Comparison of ENCODE assay signal across 14 cellular contexts in the genomic region with DNA sequence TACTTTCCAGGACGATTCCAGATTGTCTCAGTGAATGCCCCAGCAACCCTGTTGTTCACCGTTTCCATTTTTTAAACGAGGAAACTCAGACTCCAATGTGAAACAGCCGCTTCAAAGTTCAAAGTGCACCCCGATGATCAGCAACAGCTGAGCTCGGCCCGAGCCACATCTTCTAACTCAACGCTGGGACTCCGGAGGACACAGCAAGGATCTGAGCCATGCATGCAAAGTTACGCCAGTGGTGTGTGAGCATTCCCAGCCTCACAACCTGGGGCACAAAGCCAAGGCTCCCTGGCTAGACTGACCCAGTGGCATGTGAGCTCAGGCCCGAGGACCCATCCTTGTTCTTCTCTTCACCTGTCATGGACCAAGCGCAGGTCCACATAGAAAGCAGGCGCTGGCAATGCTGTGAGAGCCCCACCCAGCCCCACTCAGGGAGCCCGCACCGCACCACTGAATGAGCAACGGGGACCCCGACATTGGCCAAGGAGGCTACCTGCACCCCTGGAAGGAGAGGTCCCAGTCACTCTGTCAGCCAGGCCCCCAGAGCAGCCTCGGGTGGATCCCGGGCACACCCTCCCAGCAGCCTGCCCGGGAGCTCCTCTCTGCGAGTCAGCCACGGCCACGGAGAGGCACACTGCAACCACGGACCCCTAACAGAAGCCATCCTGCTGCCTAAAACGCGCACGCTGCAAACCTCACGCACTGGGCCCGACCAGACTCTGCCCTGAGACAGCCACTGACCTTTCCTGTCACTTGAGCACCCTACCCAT.
"Had no signal": no experiment of that assay in that cellular context is flagged by ENCODE, and none has a peak within 500 bp of the region (broad histone marks: within the 10 kb centered on the region; RNA-seq: fewer than 3 reads in every experiment).

No MANE protein-coding gene starts in this region.

- H3K27ac Mint-ChIP-seq: activated naive CD4-positive, alpha-beta T cell treated with anti-CD3 and anti-CD28 coated beads, Interleukin-2, amount 50 U/mL, for 24 hours; activated T-helper 2 cell treated with anti-CD3 and anti-CD28 coated beads, Interferon-gamma antibody, Interleukin-2, Interleukin-4, amounts not matched to agents 10 μg/mL and 5 μg/mL and 100 μg/mL, durations not matched to agents 14 hours and 24 hours and 36 hours had no signal

- H3K36me3 Mint-ChIP-seq: activated naive CD4-positive, alpha-beta T cell treated with anti-CD3 and anti-CD28 coated beads, Interleukin-2, amount 50 U/mL, for 24 hours had no signal

- H3K36me3 ChIP-seq: ovary had no signal

- H3K4me2 ChIP-seq: smooth muscle cell had no signal

- H3K4me3 Mint-ChIP-seq: activated naive CD4-positive, alpha-beta T cell treated with anti-CD3 and anti-CD28 coated beads, Interleukin-2, amount 50 U/mL, for 24 hours; central memory CD8-positive, alpha-beta T cell; effector memory CD8-positive, alpha-beta T cell; nephron had no signal

- H3K4me3 ChIP-seq: body of pancreas, ovary, smooth muscle cell, tibial nerve had no signal

- H3K4me1 ChIP-seq: body of pancreas, tibial nerve had no signal

- DNase-seq: activated CD4-positive, alpha-beta T cell treated with anti-CD3 and anti-CD28 coated beads for 4 hours; body of pancreas; effector memory CD8-positive, alpha-beta T cell; erythroblast; ovary; SW 1271; T1000 had no signal

- H3K27me3 Mint-ChIP-seq: activated naive CD4-positive, alpha-beta T cell treated with anti-CD3 and anti-CD28 coated beads, Interleukin-2, amount 50 U/mL, for 24 hours; central memory CD8-positive, alpha-beta T cell; effector memory CD8-positive, alpha-beta T cell had no signal

- H3K4me1 Mint-ChIP-seq: activated naive CD4-positive, alpha-beta T cell treated with anti-CD3 and anti-CD28 coated beads, Interleukin-2, amount 50 U/mL, for 24 hours had no signal

- H3K9me3 Mint-ChIP-seq: activated naive CD4-positive, alpha-beta T cell treated with anti-CD3 and anti-CD28 coated beads, Interleukin-2, amount 50 U/mL, for 24 hours; activated T-helper 2 cell treated with anti-CD3 and anti-CD28 coated beads, Interferon-gamma antibody, Interleukin-2, Interleukin-4, amounts not matched to agents 10 μg/mL and 5 μg/mL and 100 μg/mL, durations not matched to agents 14 hours and 24 hours and 36 hours; central memory CD8-positive, alpha-beta T cell; effector memory CD8-positive, alpha-beta T cell; nephron had no signal

- H3K27me3 ChIP-seq: body of pancreas, ovary, tibial nerve had no signal

- H3K9me3 ChIP-seq: body of pancreas, ovary, tibial nerve had no signal

- ATAC-seq: body of pancreas; effector memory CD8-positive, alpha-beta T cell had no signal

- H3K27ac ChIP-seq: body of pancreas, ovary, tibial nerve, VCaP had no signal
